In the genomic region with DNA sequence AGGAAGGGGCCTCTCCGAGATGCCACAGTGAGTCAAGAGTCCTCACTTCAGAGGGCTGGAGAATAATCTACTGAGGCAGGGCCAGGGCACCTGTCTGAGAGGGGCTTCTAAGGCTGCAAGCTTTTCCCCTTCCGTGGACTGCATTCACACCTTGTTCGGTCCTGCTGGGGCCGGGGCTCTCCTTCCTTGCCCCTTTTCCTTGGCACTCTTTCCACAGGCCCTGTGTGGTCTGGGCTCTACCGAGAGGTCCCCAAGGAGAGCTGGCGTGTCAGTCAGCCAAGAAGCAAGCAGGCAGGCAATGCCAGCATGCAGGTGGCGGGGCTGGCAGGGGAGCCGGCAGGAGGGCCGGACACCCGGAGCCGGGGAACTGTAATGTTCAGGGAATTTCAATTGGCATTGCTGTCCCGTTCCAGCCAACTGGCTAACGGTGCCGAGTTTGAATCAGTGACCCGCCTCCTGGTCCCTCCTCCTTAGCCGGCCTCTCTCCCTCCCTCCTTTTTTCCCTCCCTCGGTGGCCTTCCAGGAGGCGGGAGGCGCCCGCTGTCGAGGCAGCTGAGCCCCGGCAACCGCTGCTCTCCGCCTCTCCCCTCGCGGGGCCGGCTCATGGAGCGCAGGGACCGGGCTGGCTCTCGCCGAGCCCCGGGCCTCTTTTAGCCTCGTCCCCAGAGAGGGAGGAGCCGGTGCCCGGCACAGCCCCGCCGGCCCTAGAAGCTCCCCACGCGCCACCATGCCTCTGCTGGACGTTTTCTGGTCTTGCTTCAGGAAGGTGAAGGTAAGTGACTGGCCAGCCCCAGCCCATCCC, we compare ENCODE assay signal across 10 cellular contexts. TPM values are rescaled to one million over a fixed set of nuclear protein-coding genes. Genes with fewer than 3 reads are reported as not detected.
DNase-seq lines count a peak whose midpoint lies in the region; ATAC-seq, FAIRE-seq and TF ChIP-seq lines count a peak whose summit lies in the region.
"Had no signal": no experiment of that assay in that cellular context is flagged by ENCODE, and none has a peak within 500 bp of the region (broad histone marks: within the 10 kb centered on the region; RNA-seq: fewer than 3 reads in every experiment).

A gene with protein sequence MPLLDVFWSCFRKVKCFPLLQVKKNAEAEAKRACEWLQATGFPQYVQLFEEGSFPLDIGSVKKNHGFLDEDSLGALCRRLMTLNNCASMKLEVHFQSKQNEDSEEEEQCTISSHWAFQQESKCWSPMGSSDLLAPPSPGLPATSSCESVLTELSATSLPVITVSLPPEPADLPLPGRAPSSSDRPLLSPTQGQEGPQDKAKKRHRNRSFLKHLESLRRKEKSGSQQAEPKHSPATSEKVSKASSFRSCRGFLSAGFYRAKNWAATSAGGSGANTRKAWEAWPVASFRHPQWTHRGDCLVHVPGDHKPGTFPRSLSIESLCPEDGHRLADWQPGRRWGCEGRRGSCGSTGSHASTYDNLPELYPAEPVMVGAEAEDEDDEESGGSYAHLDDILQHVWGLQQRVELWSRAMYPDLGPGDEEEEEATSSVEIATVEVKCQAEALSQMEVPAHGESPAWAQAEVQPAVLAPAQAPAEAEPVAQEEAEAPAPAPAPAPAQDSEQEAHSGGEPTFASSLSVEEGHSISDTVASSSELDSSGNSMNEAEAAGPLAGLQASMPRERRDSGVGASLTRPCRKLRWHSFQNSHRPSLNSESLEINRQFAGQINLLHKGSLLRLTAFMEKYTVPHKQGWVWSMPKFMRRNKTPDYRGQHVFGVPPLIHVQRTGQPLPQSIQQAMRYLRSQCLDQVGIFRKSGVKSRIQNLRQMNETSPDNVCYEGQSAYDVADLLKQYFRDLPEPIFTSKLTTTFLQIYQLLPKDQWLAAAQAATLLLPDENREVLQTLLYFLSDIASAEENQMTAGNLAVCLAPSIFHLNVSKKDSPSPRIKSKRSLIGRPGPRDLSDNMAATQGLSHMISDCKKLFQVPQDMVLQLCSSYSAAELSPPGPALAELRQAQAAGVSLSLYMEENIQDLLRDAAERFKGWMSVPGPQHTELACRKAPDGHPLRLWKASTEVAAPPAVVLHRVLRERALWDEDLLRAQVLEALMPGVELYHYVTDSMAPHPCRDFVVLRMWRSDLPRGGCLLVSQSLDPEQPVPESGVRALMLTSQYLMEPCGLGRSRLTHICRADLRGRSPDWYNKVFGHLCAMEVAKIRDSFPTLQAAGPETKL (plus strand): TSS at position 511 of the 802 bp plus-strand sequence. CDS start 217 bp downstream, at position 728.

- no peak for TF ChIP-seq POLR2A in body of pancreas (IDR thresholded peaks at IDR 0.05)
- TF ChIP-seq POLR2A in GM12891 (IDR thresholded peaks at IDR 0.05; ENCODE audit: low read depth, low read length) = no peak
- no peak for TF ChIP-seq POLR2A in Peyer's patch (IDR thresholded peaks at IDR 0.05)

- DNase-seq in HEK293T (ENCODE audit: extremely low spot score) = peak; percentile 59
- DNase-seq in body of pancreas = peak; percentile 33 to 58 (median 35)
- peak; percentile 25 for DNase-seq in iris pigment epithelial cell (ENCODE audit: low read depth)
- DNase-seq in GM12891 (ENCODE audit: insufficient read length, low spot score) = no peak
- DNase-seq in NCI-H345 treated with DMSO at 0.1 percent for 48 hours (lab: John Stamatoyannopoulos, UW; ENCODE audit: unreplicated experiment) = no peak
- DNase-seq in Peyer's patch = no peak
- DNase-seq: activated naive CD8-positive, alpha-beta T cell treated with anti-CD3 and anti-CD28 coated beads, Interleukin-2, amount 10 ng/mL, durations not matched to agents 7 days and 5 days had no signal

- peak in 2 of 7 experiments; percentile 17 to 20 for TF ChIP-seq CTCF in body of pancreas (IDR thresholded peaks at IDR 0.05)
- no peak for TF ChIP-seq CTCF in Peyer's patch (IDR thresholded peaks at IDR 0.05)

- no peak within 1 kb of the TSS for H3K4me3 ChIP-seq in body of pancreas
- peak within 1 kb of the TSS; percentile 30 to 58 (median 42) for H3K4me3 ChIP-seq in subcutaneous abdominal adipose tissue (ENCODE audit: low read depth in 1 of 5, low read length in 5 of 5)
- H3K4me3 ChIP-seq in Peyer's patch = peak within 1 kb of the TSS in 2 of 4 donors; percentile 21 to 37

- no peak within 1 kb of the TSS for H3K9ac ChIP-seq in subcutaneous abdominal adipose tissue (ENCODE audit: low read length in 5 of 5)

- 8% methylated on average over 17 of the region's 40 CpGs; no CpG with 5 or more reads in 1 of the 2 donors for WGBS in body of pancreas, 2 donors

- POLR2A ChIA-PET in HEK293T (lab: Yijun Ruan, JAX) = interaction anchor here (1.1 kb wide), 1 partner anchor 29 kb away, joined by 4 read pairs; no protein-coding TSS in a partner anchor

- H3K27ac ChIP-seq in body of pancreas (peak within 1 kb of the TSS in 1 of 4 donors; percentile 25), subcutaneous abdominal adipose tissue (ENCODE audit: low read depth, low read length) (peak within 1 kb of the TSS; percentile 22), Peyer's patch (no peak within 1 kb of the TSS)
- H3K27ac ChIP-seq: HL-60 had no signal

- ATAC-seq in body of pancreas = peak; percentile 71
- ATAC-seq in GM18858 (IDR thresholded peaks at IDR 0.05; ENCODE audit: unreplicated experiment) = no peak

- H3K9me3 ChIP-seq in body of pancreas (no peaks in the 10 kb centered on the region), subcutaneous abdominal adipose tissue (ENCODE audit: control insufficient read depth in 5 of 5, low read length in 5 of 5) (no peaks in the 10 kb centered on the region), Peyer's patch (no peaks in the 10 kb centered on the region)

- H3K4me1 ChIP-seq in body of pancreas (no peaks in the 10 kb centered on the region), subcutaneous abdominal adipose tissue (ENCODE audit: control insufficient read depth in 5 of 5, insufficient read depth in 5 of 5, low read length in 5 of 5) (peaks cover 0 to 31% (median 19%) of the 10 kb centered on the region in 5 donors), Peyer's patch (no peaks in the 10 kb centered on the region)

- CTCF ChIA-PET in HEK293T (lab: Yijun Ruan, JAX) = no interaction called here

- H3K36me3 ChIP-seq in body of pancreas (replicated peaks in 1 of 2; ENCODE audit: insufficient read depth in 1 of 2, low read depth in 2 of 2) = no peaks in the 10 kb centered on the region
- no peaks in the 10 kb centered on the region for H3K36me3 ChIP-seq in subcutaneous abdominal adipose tissue (ENCODE audit: control insufficient read depth in 5 of 5, insufficient read depth in 5 of 5, low read length in 5 of 5)
- no peaks in the 10 kb centered on the region for H3K36me3 ChIP-seq in Peyer's patch

- FAIRE-seq in GM12891 (lab: Jason Lieb, UNC) = no peak

- H3K27me3 ChIP-seq in body of pancreas = no peaks in the 10 kb centered on the region
- H3K27me3 ChIP-seq in subcutaneous abdominal adipose tissue (ENCODE audit: control insufficient read depth in 5 of 5, insufficient read depth in 4 of 5, low read length in 5 of 5) = peaks cover 0 to 11% (median 4%) of the 10 kb centered on the region in 5 donors
- H3K27me3 ChIP-seq in Peyer's patch = no peaks in the 10 kb centered on the region

- intact Hi-C loops in body of pancreas (cut with DNase I) = no loop called here

TF ChIP-seq in HEK293T, 16 proteins besides CTCF, POLR2A, EP300 and RAD21:
- TF ChIP-seq L3MBTL2 (conservative IDR thresholded peaks at IDR 0.05) = peak; percentile 84
- no peak for TF ChIP-seq SP1 (IDR thresholded peaks at IDR 0.05)
- TF ChIP-seq, protein P1, sequence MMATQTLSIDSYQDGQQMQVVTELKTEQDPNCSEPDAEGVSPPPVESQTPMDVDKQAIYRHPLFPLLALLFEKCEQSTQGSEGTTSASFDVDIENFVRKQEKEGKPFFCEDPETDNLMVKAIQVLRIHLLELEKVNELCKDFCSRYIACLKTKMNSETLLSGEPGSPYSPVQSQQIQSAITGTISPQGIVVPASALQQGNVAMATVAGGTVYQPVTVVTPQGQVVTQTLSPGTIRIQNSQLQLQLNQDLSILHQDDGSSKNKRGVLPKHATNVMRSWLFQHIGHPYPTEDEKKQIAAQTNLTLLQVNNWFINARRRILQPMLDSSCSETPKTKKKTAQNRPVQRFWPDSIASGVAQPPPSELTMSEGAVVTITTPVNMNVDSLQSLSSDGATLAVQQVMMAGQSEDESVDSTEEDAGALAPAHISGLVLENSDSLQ (IDR thresholded peaks at IDR 0.05) = no peak
- TF ChIP-seq FOXM1 (IDR thresholded peaks at IDR 0.05; ENCODE audit: borderline replicate concordance) = no peak
- no peak for TF ChIP-seq ELF4 (IDR thresholded peaks at IDR 0.05)
- TF ChIP-seq LEF1 (IDR thresholded peaks at IDR 0.05; ENCODE audit: borderline replicate concordance) = no peak
- no peak for TF ChIP-seq ARNT (IDR thresholded peaks at IDR 0.05)
- no peak for TF ChIP-seq FOXA1 (IDR thresholded peaks at IDR 0.05)
- TF ChIP-seq BHLHE40 (IDR thresholded peaks at IDR 0.05; ENCODE audit: borderline replicate concordance) = no peak

TF ChIP-seq in GM12891, 5 proteins besides CTCF, POLR2A, EP300 and RAD21:
- no peak for TF ChIP-seq POU2F2 (IDR thresholded peaks at IDR 0.05; ENCODE audit: low read depth, low read length)
- TF ChIP-seq SPI1 (IDR thresholded peaks at IDR 0.05; ENCODE audit: low read depth, low read length) = no peak
- TF ChIP-seq POLR2AphosphoS5 (IDR thresholded peaks at IDR 0.05; ENCODE audit: low read depth, low read length) = no peak
- TF ChIP-seq PAX5 (IDR thresholded peaks at IDR 0.05; ENCODE audit: insufficient read depth, low read length, severe bottlenecking) = no peak
- no peak for TF ChIP-seq TAF1 (IDR thresholded peaks at IDR 0.05; ENCODE audit: low read depth, low read length)
TF ChIP-seq in GM12891: peak in this region for 0.

RNA-seq across cellular contexts. Expression of the gene that starts here (rescaled TPM):
- total RNA-seq in body of pancreas (1 to 10 TPM; 6.0 to 9.6 TPM), Peyer's patch (1 to 10 TPM in 3 of 4 donors, under 1 TPM in 1; 0.70 to 5.0 (median 4.1) TPM)
- 0.03 TPM for polyA plus RNA-seq in GM12891 (2012; ENCODE audit: low read depth, missing spikeins)

Comparison
In these comparisons a context has a peak if more than half of its experiments do, and no peak if none do; other contexts are left out.
1. DNase-seq: peak in HEK293T (single experiment), body of pancreas (4 of 4) and iris pigment epithelial cell (single experiment); none in GM12891 (single experiment), NCI-H345 treated with DMSO at 0.1 percent for 48 hours (single experiment) and Peyer's patch (0 of 3).
2. H3K4me3 ChIP-seq: peak in subcutaneous abdominal adipose tissue (5 of 5); none in body of pancreas (0 of 2).